Comparison of ENCODE assay signal across 1 cellular context in the genomic region with DNA sequence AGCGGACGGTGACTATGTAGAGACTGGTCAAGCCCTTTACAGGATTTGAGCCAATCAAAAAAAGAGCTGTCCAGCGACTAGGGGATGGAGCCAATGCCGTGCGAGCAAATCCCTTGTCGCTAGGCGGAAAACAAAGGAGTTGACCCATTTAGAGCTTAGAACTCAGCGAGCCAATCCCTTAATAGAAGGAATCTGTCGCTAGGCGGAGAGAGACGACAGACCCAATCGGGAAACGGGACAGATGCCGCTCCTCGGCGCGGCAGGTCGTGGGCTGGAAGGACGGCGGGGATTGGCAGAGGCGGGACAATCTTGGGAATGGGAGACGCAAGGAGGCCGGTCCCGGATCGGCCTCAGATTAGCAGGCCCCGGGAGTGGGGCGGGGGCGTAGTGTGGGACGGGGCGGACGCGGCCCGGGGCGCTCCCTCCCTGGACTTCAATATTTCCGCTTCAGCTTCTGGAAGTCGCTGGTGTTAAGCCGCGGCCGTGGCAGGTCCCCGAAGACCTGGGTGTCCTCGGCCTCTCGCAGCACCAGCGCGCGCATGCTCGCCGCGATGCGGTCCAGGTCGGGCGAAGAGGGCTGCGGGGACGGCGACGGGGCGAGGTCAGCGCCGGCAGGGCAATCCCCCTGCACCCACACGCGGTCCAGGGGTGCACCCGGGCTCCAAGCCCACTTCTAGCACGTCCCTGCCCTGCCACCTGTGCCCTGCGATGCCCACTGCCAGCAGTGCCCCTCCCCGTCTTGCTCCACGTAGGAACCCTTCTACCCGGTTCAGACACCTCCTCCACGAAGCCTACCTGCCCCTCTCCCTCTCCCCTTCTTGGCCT.
TF ChIP-seq lines count a peak whose summit lies in the region.

No MANE protein-coding gene starts in this region.

TF ChIP-seq in K562, 482 proteins besides CTCF, POLR2A, EP300 and RAD21 (continued from another document and continues in another):
- TF ChIP-seq, protein P1, sequence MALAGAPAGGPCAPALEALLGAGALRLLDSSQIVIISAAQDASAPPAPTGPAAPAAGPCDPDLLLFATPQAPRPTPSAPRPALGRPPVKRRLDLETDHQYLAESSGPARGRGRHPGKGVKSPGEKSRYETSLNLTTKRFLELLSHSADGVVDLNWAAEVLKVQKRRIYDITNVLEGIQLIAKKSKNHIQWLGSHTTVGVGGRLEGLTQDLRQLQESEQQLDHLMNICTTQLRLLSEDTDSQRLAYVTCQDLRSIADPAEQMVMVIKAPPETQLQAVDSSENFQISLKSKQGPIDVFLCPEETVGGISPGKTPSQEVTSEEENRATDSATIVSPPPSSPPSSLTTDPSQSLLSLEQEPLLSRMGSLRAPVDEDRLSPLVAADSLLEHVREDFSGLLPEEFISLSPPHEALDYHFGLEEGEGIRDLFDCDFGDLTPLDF (CRISPR knock-in tag; IDR thresholded peaks at IDR 0.05): no peak
- TF ChIP-seq SETDB1 (IDR thresholded peaks at IDR 0.05; ENCODE audit: low read length) (no peak), BRD9 (IDR thresholded peaks at IDR 0.05; ENCODE audit: low read depth, partially characterized antibody) (no peak), HDGF (IDR thresholded peaks at IDR 0.05) (no peak; the same call in 1 of the 2 replicates), NONO (IDR thresholded peaks at IDR 0.05; ENCODE audit: low read depth in 2 of 2, low read length in 1 of 2) (no peak), SMAD2 (IDR thresholded peaks at IDR 0.05; ENCODE audit: low read depth, low read length) (no peak), TAL1 (IDR thresholded peaks at IDR 0.05) (no peak), RUNX1 (IDR thresholded peaks at IDR 0.05; ENCODE audit: low read depth) (0 out of 2 replicates have a peak, but pooled peaks have one; percentile 46), CHD4 (IDR thresholded peaks at IDR 0.05; ENCODE audit: insufficient read depth, insufficient replicate concordance, low read depth, low read length, poor library complexity, severe bottlenecking) (no peak), BCL6 (CRISPR knock-in tag; IDR thresholded peaks at IDR 0.05) (no peak), MYNN (IDR thresholded peaks at IDR 0.05) (no peak; the same call in 1 of the 2 replicates), MYNN (CRISPR knock-in tag; IDR thresholded peaks at IDR 0.05) (no peak), POLR2B (IDR thresholded peaks at IDR 0.05; ENCODE audit: low read depth, partially characterized antibody) (no peak), CBX2 (IDR thresholded peaks at IDR 0.05; ENCODE audit: insufficient read depth, low read length, poor library complexity, severe bottlenecking) (no peak), KLF1 (tag; IDR thresholded peaks at IDR 0.05) (no peak), SIRT6 (IDR thresholded peaks at IDR 0.05; ENCODE audit: low read depth, low read length) (no peak), ZC3H11A (IDR thresholded peaks at IDR 0.05; ENCODE audit: low read depth, low read length) (no peak), PURB (CRISPR knock-in tag; IDR thresholded peaks at IDR 0.05; ENCODE audit: low read depth) (no peak), FOXK2 (conservative IDR thresholded peaks at IDR 0.05 in 1 of 2, IDR thresholded peaks at IDR 0.05 in 1 of 2; ENCODE audit: low read depth in 2 of 2) (0 out of 4 replicates have a peak, but pooled peaks of 1 of the 2 experiments have one; percentile 13), SMARCB1 (IDR thresholded peaks at IDR 0.05; ENCODE audit: insufficient read length, low read depth) (no peak), MIER1 (IDR thresholded peaks at IDR 0.05; ENCODE audit: low read depth) (no peak), BMI1 (IDR thresholded peaks at IDR 0.05; ENCODE audit: low read length) (no peak), FOXJ2 (tag; IDR thresholded peaks at IDR 0.05) (peak; percentile 74; the same call in 1 of the 2 replicates), HNRNPK (IDR thresholded peaks at IDR 0.05; ENCODE audit: low read depth, low read length, poor library complexity, severe bottlenecking) (no peak), ZNF12 (CRISPR knock-in tag; IDR thresholded peaks at IDR 0.05) (no peak), JUN (IDR thresholded peaks at IDR 0.05; ENCODE audit: borderline replicate concordance, low read depth, low read length) (peak; percentile 28; the same call in 1 of the 2 replicates), JUN (CRISPR knock-in tag; IDR thresholded peaks at IDR 0.05; ENCODE audit: borderline replicate concordance) (no peak), RBM14 (IDR thresholded peaks at IDR 0.05; ENCODE audit: borderline replicate concordance, insufficient read depth, low read depth, low read length) (no peak), RFX7 (CRISPR knock-in tag; IDR thresholded peaks at IDR 0.05) (no peak)
- TF ChIP-seq, protein P2, sequence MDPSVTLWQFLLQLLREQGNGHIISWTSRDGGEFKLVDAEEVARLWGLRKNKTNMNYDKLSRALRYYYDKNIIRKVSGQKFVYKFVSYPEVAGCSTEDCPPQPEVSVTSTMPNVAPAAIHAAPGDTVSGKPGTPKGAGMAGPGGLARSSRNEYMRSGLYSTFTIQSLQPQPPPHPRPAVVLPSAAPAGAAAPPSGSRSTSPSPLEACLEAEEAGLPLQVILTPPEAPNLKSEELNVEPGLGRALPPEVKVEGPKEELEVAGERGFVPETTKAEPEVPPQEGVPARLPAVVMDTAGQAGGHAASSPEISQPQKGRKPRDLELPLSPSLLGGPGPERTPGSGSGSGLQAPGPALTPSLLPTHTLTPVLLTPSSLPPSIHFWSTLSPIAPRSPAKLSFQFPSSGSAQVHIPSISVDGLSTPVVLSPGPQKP (CRISPR knock-in tag; IDR thresholded peaks at IDR 0.05): no peak
- TF ChIP-seq, protein P3, sequence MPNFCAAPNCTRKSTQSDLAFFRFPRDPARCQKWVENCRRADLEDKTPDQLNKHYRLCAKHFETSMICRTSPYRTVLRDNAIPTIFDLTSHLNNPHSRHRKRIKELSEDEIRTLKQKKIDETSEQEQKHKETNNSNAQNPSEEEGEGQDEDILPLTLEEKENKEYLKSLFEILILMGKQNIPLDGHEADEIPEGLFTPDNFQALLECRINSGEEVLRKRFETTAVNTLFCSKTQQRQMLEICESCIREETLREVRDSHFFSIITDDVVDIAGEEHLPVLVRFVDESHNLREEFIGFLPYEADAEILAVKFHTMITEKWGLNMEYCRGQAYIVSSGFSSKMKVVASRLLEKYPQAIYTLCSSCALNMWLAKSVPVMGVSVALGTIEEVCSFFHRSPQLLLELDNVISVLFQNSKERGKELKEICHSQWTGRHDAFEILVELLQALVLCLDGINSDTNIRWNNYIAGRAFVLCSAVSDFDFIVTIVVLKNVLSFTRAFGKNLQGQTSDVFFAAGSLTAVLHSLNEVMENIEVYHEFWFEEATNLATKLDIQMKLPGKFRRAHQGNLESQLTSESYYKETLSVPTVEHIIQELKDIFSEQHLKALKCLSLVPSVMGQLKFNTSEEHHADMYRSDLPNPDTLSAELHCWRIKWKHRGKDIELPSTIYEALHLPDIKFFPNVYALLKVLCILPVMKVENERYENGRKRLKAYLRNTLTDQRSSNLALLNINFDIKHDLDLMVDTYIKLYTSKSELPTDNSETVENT (CRISPR knock-in tag; IDR thresholded peaks at IDR 0.05): peak; percentile 54; the same call in 1 of the 2 replicates
- TF ChIP-seq, protein P4, sequence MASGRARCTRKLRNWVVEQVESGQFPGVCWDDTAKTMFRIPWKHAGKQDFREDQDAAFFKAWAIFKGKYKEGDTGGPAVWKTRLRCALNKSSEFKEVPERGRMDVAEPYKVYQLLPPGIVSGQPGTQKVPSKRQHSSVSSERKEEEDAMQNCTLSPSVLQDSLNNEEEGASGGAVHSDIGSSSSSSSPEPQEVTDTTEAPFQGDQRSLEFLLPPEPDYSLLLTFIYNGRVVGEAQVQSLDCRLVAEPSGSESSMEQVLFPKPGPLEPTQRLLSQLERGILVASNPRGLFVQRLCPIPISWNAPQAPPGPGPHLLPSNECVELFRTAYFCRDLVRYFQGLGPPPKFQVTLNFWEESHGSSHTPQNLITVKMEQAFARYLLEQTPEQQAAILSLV (tag; IDR thresholded peaks at IDR 0.05): no peak
- TF ChIP-seq, protein P5, sequence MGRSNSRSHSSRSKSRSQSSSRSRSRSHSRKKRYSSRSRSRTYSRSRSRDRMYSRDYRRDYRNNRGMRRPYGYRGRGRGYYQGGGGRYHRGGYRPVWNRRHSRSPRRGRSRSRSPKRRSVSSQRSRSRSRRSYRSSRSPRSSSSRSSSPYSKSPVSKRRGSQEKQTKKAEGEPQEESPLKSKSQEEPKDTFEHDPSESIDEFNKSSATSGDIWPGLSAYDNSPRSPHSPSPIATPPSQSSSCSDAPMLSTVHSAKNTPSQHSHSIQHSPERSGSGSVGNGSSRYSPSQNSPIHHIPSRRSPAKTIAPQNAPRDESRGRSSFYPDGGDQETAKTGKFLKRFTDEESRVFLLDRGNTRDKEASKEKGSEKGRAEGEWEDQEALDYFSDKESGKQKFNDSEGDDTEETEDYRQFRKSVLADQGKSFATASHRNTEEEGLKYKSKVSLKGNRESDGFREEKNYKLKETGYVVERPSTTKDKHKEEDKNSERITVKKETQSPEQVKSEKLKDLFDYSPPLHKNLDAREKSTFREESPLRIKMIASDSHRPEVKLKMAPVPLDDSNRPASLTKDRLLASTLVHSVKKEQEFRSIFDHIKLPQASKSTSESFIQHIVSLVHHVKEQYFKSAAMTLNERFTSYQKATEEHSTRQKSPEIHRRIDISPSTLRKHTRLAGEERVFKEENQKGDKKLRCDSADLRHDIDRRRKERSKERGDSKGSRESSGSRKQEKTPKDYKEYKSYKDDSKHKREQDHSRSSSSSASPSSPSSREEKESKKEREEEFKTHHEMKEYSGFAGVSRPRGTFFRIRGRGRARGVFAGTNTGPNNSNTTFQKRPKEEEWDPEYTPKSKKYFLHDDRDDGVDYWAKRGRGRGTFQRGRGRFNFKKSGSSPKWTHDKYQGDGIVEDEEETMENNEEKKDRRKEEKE (IDR thresholded peaks at IDR 0.05; ENCODE audit: borderline replicate concordance in 1 of 2, control insufficient read depth in 1 of 2, low read depth in 2 of 2, low read length in 1 of 2): no peak
- TF ChIP-seq, protein P6, sequence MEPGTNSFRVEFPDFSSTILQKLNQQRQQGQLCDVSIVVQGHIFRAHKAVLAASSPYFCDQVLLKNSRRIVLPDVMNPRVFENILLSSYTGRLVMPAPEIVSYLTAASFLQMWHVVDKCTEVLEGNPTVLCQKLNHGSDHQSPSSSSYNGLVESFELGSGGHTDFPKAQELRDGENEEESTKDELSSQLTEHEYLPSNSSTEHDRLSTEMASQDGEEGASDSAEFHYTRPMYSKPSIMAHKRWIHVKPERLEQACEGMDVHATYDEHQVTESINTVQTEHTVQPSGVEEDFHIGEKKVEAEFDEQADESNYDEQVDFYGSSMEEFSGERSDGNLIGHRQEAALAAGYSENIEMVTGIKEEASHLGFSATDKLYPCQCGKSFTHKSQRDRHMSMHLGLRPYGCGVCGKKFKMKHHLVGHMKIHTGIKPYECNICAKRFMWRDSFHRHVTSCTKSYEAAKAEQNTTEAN (CRISPR knock-in tag; IDR thresholded peaks at IDR 0.05): no peak
- TF ChIP-seq, protein P7, sequence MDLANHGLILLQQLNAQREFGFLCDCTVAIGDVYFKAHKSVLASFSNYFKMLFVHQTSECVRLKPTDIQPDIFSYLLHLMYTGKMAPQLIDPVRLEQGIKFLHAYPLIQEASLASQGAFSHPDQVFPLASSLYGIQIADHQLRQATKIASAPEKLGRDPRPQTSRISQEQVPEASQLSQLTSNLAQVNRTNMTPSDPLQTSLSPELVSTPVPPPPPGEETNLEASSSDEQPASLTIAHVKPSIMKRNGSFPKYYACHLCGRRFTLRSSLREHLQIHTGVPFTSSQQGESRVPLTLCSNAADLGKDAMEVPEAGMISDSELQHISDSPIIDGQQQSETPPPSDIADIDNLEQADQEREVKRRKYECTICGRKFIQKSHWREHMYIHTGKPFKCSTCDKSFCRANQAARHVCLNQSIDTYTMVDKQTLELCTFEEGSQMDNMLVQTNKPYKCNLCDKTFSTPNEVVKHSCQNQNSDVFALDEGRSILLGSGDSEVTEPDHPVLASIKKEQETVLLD (IDR thresholded peaks at IDR 0.05): no peak; the same call in none of the 2 replicates
- TF ChIP-seq, protein P8, sequence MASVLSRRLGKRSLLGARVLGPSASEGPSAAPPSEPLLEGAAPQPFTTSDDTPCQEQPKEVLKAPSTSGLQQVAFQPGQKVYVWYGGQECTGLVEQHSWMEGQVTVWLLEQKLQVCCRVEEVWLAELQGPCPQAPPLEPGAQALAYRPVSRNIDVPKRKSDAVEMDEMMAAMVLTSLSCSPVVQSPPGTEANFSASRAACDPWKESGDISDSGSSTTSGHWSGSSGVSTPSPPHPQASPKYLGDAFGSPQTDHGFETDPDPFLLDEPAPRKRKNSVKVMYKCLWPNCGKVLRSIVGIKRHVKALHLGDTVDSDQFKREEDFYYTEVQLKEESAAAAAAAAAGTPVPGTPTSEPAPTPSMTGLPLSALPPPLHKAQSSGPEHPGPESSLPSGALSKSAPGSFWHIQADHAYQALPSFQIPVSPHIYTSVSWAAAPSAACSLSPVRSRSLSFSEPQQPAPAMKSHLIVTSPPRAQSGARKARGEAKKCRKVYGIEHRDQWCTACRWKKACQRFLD (CRISPR knock-in tag; IDR thresholded peaks at IDR 0.05): no peak
- TF ChIP-seq, protein P9, sequence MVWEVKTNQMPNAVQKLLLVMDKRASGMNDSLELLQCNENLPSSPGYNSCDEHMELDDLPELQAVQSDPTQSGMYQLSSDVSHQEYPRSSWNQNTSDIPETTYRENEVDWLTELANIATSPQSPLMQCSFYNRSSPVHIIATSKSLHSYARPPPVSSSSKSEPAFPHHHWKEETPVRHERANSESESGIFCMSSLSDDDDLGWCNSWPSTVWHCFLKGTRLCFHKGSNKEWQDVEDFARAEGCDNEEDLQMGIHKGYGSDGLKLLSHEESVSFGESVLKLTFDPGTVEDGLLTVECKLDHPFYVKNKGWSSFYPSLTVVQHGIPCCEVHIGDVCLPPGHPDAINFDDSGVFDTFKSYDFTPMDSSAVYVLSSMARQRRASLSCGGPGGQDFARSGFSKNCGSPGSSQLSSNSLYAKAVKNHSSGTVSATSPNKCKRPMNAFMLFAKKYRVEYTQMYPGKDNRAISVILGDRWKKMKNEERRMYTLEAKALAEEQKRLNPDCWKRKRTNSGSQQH (CRISPR knock-in tag; IDR thresholded peaks at IDR 0.05): no peak
- TF ChIP-seq, protein P10, sequence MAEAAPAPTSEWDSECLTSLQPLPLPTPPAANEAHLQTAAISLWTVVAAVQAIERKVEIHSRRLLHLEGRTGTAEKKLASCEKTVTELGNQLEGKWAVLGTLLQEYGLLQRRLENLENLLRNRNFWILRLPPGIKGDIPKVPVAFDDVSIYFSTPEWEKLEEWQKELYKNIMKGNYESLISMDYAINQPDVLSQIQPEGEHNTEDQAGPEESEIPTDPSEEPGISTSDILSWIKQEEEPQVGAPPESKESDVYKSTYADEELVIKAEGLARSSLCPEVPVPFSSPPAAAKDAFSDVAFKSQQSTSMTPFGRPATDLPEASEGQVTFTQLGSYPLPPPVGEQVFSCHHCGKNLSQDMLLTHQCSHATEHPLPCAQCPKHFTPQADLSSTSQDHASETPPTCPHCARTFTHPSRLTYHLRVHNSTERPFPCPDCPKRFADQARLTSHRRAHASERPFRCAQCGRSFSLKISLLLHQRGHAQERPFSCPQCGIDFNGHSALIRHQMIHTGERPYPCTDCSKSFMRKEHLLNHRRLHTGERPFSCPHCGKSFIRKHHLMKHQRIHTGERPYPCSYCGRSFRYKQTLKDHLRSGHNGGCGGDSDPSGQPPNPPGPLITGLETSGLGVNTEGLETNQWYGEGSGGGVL (CRISPR knock-in tag; IDR thresholded peaks at IDR 0.05): no peak
- TF ChIP-seq, protein P11, sequence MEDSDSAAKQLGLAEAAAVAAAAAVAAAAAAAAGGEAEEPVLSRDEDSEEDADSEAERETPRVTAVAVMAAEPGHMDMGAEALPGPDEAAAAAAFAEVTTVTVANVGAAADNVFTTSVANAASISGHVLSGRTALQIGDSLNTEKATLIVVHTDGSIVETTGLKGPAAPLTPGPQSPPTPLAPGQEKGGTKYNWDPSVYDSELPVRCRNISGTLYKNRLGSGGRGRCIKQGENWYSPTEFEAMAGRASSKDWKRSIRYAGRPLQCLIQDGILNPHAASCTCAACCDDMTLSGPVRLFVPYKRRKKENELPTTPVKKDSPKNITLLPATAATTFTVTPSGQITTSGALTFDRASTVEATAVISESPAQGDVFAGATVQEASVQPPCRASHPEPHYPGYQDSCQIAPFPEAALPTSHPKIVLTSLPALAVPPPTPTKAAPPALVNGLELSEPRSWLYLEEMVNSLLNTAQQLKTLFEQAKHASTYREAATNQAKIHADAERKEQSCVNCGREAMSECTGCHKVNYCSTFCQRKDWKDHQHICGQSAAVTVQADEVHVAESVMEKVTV (CRISPR knock-in tag; IDR thresholded peaks at IDR 0.05): no peak
